8 cellular contexts compared by ENCODE assay signal in the genomic region with DNA sequence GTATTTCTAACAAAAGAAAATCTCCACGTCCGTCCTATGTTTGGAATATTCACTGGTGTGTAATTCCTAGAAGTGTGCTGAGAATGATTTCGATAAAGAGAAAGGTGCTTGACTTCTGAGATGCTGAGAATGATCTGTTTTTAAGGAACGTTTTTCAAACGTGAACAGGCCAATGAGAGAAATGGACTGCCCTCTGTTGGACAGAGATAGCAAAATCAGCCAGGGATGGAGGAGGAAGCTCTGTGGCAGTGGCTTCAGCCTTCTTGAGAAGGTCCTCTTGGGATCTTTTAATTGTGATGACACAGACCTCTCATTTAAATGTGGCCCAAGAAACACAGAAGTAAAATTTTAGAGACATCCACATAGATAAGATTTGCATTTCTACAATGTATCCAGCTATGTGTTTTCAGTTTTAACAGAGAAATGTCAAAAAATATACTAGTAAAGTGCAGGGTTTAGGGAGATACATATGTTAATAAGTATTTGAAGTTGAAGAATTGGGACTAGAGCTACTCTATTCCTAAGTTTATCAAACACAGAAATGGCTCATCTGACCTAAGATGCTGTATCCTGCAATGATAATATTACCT.
DNase-seq lines count a peak whose midpoint lies in the region; ATAC-seq and TF ChIP-seq lines count a peak whose summit lies in the region.

No MANE protein-coding gene starts in this region.

- no peak overlapping the region for H3K4me3 ChIP-seq in Jurkat, Clone E6-1 (ENCODE audit: low read length)
- H3K4me3 ChIP-seq in SJCRH30 = no peak overlapping the region
- no peak overlapping the region for H3K4me3 ChIP-seq in parathyroid adenoma (ENCODE audit: low read depth, low read length)

- no peak overlapping the region for H2AFZ ChIP-seq in parathyroid adenoma

- H3K9me3 ChIP-seq in SJCRH30 (replicated peaks) (no peaks in the 10 kb centered on the region), parathyroid adenoma (ENCODE audit: control insufficient read depth, low read length) (no peaks in the 10 kb centered on the region)

- H3K4me2 ChIP-seq in parathyroid adenoma (ENCODE audit: low read length) = no peak overlapping the region

- H3K9ac ChIP-seq in parathyroid adenoma = no peak overlapping the region

- no peaks in the 10 kb centered on the region for H3K27me3 ChIP-seq in SJCRH30
- H3K27me3 ChIP-seq in parathyroid adenoma (ENCODE audit: control insufficient read depth, insufficient read depth, low read length) = no peaks in the 10 kb centered on the region

- H3K4me1 ChIP-seq in SJCRH30 (no peaks in the 10 kb centered on the region), parathyroid adenoma (no peaks in the 10 kb centered on the region)

- H3K27ac ChIP-seq in SJCRH30 (no peak overlapping the region), parathyroid adenoma (no peak overlapping the region)

- DNase-seq in NCI-H2107 treated with DMSO at 0.1 percent for 48 hours (lab: John Stamatoyannopoulos, UW; ENCODE audit: unreplicated experiment) (peak; percentile 20), NCI-H2107 (lab: John Stamatoyannopoulos, UW) (no peak), SJCRH30 (peak; percentile 10 to 57), fibroblast of peridontal ligament (ENCODE audit: extremely low read depth) (peak; percentile 72), activated gamma-delta T cell treated with Interleukin-2 at 50 U/mL for 16 hours (no peak)
- peak; percentile 48 for DNase-seq in Jurkat, Clone E6-1 (ENCODE audit: low read depth, low spot score)

- no peaks in the 10 kb centered on the region for H3K79me2 ChIP-seq in parathyroid adenoma

- H3K36me3 ChIP-seq in SJCRH30 (no peaks in the 10 kb centered on the region), parathyroid adenoma (ENCODE audit: control insufficient read depth, insufficient read depth, low read length) (no peaks in the 10 kb centered on the region)

- peak; percentile 57 for ATAC-seq in GM21381 (IDR thresholded peaks at IDR 0.05; ENCODE audit: unreplicated experiment)

- TF ChIP-seq CTCF in parathyroid adenoma (IDR thresholded peaks at IDR 0.05) = peak; percentile 36

Comparison
In these comparisons a context has a peak if more than half of its experiments do, and no peak if none do; other contexts are left out.
1. DNase-seq: peak in NCI-H2107 treated with DMSO at 0.1 percent for 48 hours (single experiment), Jurkat, Clone E6-1 (single experiment), SJCRH30 (2 of 2) and fibroblast of peridontal ligament (single experiment); none in NCI-H2107 (single experiment) and activated gamma-delta T cell treated with Interleukin-2 at 50 U/mL for 16 hours (single experiment).